Comparison of ENCODE assay signal across 8 cellular contexts in the genomic region with DNA sequence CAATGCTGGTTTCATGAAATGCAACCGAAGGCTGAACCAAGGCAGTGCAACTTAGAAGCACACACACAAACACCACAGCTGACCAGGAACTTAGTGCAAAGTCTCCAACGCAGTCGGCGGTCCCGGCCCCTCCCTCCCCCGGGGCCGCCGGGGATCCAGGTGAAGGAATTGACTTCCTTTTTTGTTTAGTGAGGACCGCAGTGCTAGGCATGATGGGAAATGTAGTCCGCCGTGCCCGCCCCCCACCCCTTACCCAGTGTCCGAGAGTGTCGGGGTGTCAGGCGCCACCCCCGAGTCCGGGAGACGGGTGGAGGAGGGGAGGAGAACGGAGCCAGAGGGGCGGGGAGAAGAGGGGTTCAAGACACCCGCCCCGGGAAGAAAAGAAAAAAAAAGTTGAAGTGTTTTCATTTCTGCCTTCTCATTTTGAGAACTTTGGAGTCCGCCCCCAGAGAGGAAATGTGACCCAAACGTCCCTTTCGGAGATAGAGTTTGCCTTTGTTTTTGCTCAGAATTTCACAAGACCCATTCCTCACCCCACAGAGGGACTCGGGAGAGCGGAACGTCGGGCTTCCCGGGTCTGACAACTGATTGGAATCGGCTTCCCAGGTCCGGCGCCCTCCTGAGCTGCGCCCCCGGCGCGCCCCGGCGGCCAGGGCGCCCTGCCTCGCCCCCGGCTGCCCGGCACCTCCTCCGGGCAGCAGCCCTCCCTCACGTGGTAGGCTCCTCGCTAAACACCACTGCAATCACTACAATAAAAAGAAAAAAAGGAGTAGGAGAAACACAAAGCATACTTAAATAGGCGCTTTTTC. TPM values are rescaled to one million over a fixed set of nuclear protein-coding genes. Genes with fewer than 3 reads are reported as not detected.
DNase-seq lines count a peak whose midpoint lies in the region; ATAC-seq and TF ChIP-seq lines count a peak whose summit lies in the region.

No MANE protein-coding gene starts in this region.

- H3K36me3 ChIP-seq in duodenal mucosa (ENCODE audit: control insufficient read depth in 1 of 2, insufficient read depth in 2 of 2, low read length in 2 of 2), result no peaks in the 10 kb centered on the region

- peak; percentile 79 for DNase-seq in AG04450 (ENCODE audit: low read depth, low spot score)
- peak; percentile 55 for DNase-seq in NCI-H2227 (lab: John Stamatoyannopoulos, UW; ENCODE audit: unreplicated experiment)
- DNase-seq in activated CD4-positive, alpha-beta T cell treated with anti-CD3 and anti-CD28 coated beads for 4 hours, result peak; percentile 24 to 30
- peak; percentile 95 for DNase-seq in left kidney (ENCODE audit: low read depth, low spot score)
- DNase-seq in stimulated activated CD4-positive, alpha-beta T cell treated with anti-CD3 and anti-CD28 coated beads, Interleukin-1b, Interleukin-23, amount 100 ng/mL, for 48 hours, result peak; percentile 80
- no peak for DNase-seq in NCI-H1092 treated with DMSO at 0.1 percent for 48 hours (lab: John Stamatoyannopoulos, UW)

- no peak for TF ChIP-seq CTCF in AG04450 (IDR thresholded peaks at IDR 0.05; ENCODE audit: low read depth, low read length)

- peaks cover 27 to 38% of the 10 kb centered on the region in 2 donors for H3K4me1 ChIP-seq in duodenal mucosa (ENCODE audit: control insufficient read depth in 1 of 2, insufficient read depth in 2 of 2, low read length in 2 of 2)

- peak overlapping the region; percentile 86 to 87 for H3K9ac ChIP-seq in duodenal mucosa (ENCODE audit: low read depth in 1 of 2, low read length in 2 of 2)

- peak; percentile 14 for ATAC-seq in GM18505 (IDR thresholded peaks at IDR 0.05; ENCODE audit: unreplicated experiment)

- H3K4me3 ChIP-seq in AG04450 (ENCODE audit: low read depth, low read length) (peak overlapping the region; percentile 91), duodenal mucosa (ENCODE audit: low read depth in 1 of 2, low read length in 2 of 2) (peak overlapping the region; percentile 75 to 81)

- CTCF ChIA-PET in AG04450 (lab: Charles Lee), result interaction anchor here (2.4 to 13.5 kb wide), 2 partner anchors 35 to 449 kb away, joined by 10 to 145 read pairs; no protein-coding TSS in a partner anchor

- TF ChIP-seq POLR2A in GM18505 (IDR thresholded peaks at IDR 0.05; ENCODE audit: borderline replicate concordance, extremely low read depth, insufficient read depth, insufficient read length), result peak; percentile 62

- no peaks in the 10 kb centered on the region for H3K27me3 ChIP-seq in AG04450 (ENCODE audit: control insufficient read depth, insufficient read depth, low read length)
- peaks cover 9 to 15% of the 10 kb centered on the region in 2 donors for H3K27me3 ChIP-seq in duodenal mucosa (ENCODE audit: control insufficient read depth in 1 of 2, insufficient read depth in 2 of 2, low read length in 2 of 2)

- H3K9me3 ChIP-seq in AG04450 (ENCODE audit: control insufficient read depth, insufficient read depth, low read length) (no peaks in the 10 kb centered on the region; the same call in 1 of the 2 replicates), duodenal mucosa (ENCODE audit: control insufficient read depth in 1 of 2, low read length in 2 of 2) (no peaks in the 10 kb centered on the region)

- H3K27ac ChIP-seq in AG04450 (ENCODE audit: low read depth, low read length) (peak overlapping the region; percentile 96), duodenal mucosa (ENCODE audit: low read depth, low read length) (peak overlapping the region; percentile 92)

- POLR2A ChIA-PET in AG04450 (lab: Yijun Ruan, JAX), result interaction anchor here (0.5 to 2.6 kb wide), 10 partner anchors 9 to 395 kb away, joined by 3 to 28 read pairs (median 9); no protein-coding TSS in a partner anchor

RNA-seq across cellular contexts. Expression of a gene that starts 2.0 kb away (rescaled TPM):
- polyA plus RNA-seq in AG04450 (2011; rRNA removed), result 4.9 TPM in 2 replicates
- 4.7 and 6.5 TPM in 2 replicates for polyA minus RNA-seq in AG04450 (2011; rRNA and poly(A)+ RNA removed)
